ENCODE assay signal across 8 cellular contexts in the genomic region with DNA sequence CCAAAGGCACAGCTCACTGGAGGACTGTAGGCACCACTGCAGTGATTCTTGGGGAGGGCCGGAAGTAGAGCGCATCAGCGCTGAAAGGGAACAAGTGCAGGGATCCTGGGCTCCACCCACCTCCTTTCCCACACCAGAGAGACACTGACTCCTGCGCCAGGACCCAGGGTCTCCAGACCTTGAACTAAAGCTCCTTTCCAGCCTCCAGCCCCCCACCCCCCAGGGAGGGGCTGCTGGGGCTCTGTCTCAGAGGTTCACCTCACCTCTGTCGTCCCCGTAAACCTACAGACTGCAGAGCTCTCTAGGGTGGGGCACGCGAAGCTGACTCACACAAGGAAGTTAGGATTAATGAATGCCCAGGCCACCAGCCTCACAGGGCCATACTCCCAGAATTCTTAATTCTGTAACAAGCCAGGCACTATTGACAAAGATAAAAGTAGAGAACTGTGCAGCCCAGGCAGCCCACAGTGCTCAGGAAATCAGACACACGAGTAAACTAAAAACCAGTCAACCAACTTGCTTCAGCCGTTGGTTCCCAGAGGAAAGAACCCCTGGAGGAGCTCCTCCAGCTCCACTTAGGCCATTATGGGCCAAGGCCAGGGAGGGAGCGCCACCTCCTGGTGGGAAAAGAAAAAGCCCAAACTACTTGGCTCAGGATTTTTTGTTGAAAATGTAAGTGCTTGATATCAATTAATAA. TPM values are rescaled to one million over a fixed set of nuclear protein-coding genes. Genes with fewer than 3 reads are reported as not detected.
DNase-seq lines count a peak whose midpoint lies in the region; ATAC-seq, FAIRE-seq and TF ChIP-seq lines count a peak whose summit lies in the region.

No MANE protein-coding gene starts in this region.

- H3K4me3 Mint-ChIP-seq in activated CD4-positive, alpha-beta T cell treated with anti-CD3 and anti-CD28 coated beads, Interleukin-2, amount 10 ng/mL, durations not matched to agents 7 days and 5 days, result no peak overlapping the region

- WGBS in right lobe of liver (ENCODE audit: insufficient coverage, low coverage, low lambda C conversion rate, missing lambda C conversion rate), result 0% methylated on average over 3 of the region's 11 CpGs

- POLR2A ChIA-PET in activated CD4-positive, alpha-beta T cell treated with anti-CD3 and anti-CD28 coated beads, Interleukin-2, amount 10 ng/mL, durations not matched to agents 7 days and 5 days (lab: Charles Lee), result no interaction called here

- TF ChIP-seq POLR2A in GM12892 (IDR thresholded peaks at IDR 0.05; ENCODE audit: low read depth, low read length) (no peak), right lobe of liver (IDR thresholded peaks at IDR 0.05) (no peak)

- peak in 3 of 4 donors; percentile 93 to 96 (median 95) for TF ChIP-seq CTCF in right lobe of liver (IDR thresholded peaks at IDR 0.05)

- H3K27ac Mint-ChIP-seq in activated CD4-positive, alpha-beta T cell treated with anti-CD3 and anti-CD28 coated beads, Interleukin-2, amount 10 ng/mL, durations not matched to agents 7 days and 5 days, result no peak overlapping the region

- H3K36me3 Mint-ChIP-seq in activated CD4-positive, alpha-beta T cell treated with anti-CD3 and anti-CD28 coated beads, Interleukin-2, amount 10 ng/mL, durations not matched to agents 7 days and 5 days (ENCODE audit: low read depth), result no peaks in the 10 kb centered on the region

- no peak overlapping the region for H3K4me3 ChIP-seq in right lobe of liver

- H3K27me3 Mint-ChIP-seq in activated CD4-positive, alpha-beta T cell treated with anti-CD3 and anti-CD28 coated beads, Interleukin-2, amount 10 ng/mL, durations not matched to agents 7 days and 5 days, result no peaks in the 10 kb centered on the region

- H3K4me1 ChIP-seq in right lobe of liver, result peaks cover 0 to 11% (median 2%) of the 10 kb centered on the region in 4 donors

- DNase-seq in ACHN (peak; percentile 64), GM12892 (ENCODE audit: insufficient read length) (peak; percentile 48), NCI-H2196 treated with DMSO at 0.1 percent for 48 hours (lab: John Stamatoyannopoulos, UW; ENCODE audit: unreplicated experiment) (peak; percentile 53), dermis blood vessel endothelial cell (peak; percentile 88), right lobe of liver (peak in 2 of 3 donors; percentile 65 to 74)
- DNase-seq in activated CD4-positive, alpha-beta T cell treated with anti-CD3 and anti-CD28 coated beads, Interleukin-2, amount 10 ng/mL, durations not matched to agents 7 days and 5 days, result peak; percentile 61
- peak; percentile 27 for DNase-seq in stimulated activated CD8-positive, alpha-beta memory T cell treated with anti-CD3 and anti-CD28 coated beads, Interleukin-12 subunit alpha, Interleukin-12 subunit beta, amount 100 ng/mL, for 1 hour (ENCODE audit: low read depth)

- FAIRE-seq in GM12892 (lab: Jason Lieb, UNC), result peak; percentile 27

- no peaks in the 10 kb centered on the region for H3K36me3 ChIP-seq in right lobe of liver

- no peaks in the 10 kb centered on the region for H3K27me3 ChIP-seq in right lobe of liver

- ATAC-seq in right lobe of liver (peak; percentile 83 to 90 (median 86)), HG03280 (IDR thresholded peaks at IDR 0.05; ENCODE audit: unreplicated experiment) (no peak)

- H3K9me3 ChIP-seq in right lobe of liver, result no peaks in the 10 kb centered on the region

- intact Hi-C loops in right lobe of liver (cut with DNase I), result loop anchor here (5.0 to 10.0 kb wide), 2 partner anchors 94 to 346 kb away; no protein-coding TSS in a partner anchor

- peak overlapping the region in 2 of 3 donors; percentile 49 to 57 for H3K27ac ChIP-seq in right lobe of liver

- CTCF ChIA-PET in activated CD4-positive, alpha-beta T cell treated with anti-CD3 and anti-CD28 coated beads, Interleukin-2, amount 10 ng/mL, durations not matched to agents 7 days and 5 days (lab: Charles Lee), result interaction anchor here (0.6 to 2.1 kb wide), 16 partner anchors 10 to 855 kb away, joined by 3 to 8 read pairs (median 3); partner anchors contain the start of gene DYM

- H3K4me1 Mint-ChIP-seq in activated CD4-positive, alpha-beta T cell treated with anti-CD3 and anti-CD28 coated beads, Interleukin-2, amount 10 ng/mL, durations not matched to agents 7 days and 5 days, result no peaks in the 10 kb centered on the region

- H3K9me3 Mint-ChIP-seq in activated CD4-positive, alpha-beta T cell treated with anti-CD3 and anti-CD28 coated beads, Interleukin-2, amount 10 ng/mL, durations not matched to agents 7 days and 5 days, result no peaks in the 10 kb centered on the region

- in situ Hi-C loops in ACHN (cut with HindIII; ENCODE audit: low pct_ligation_motif_present, low pct_unique_long_range_greater_than_20kb, low sequenced_read_pairs), result no loop called here

RNA-seq across cellular contexts. Expression of gene ACAA2, which starts 45.1 kb away (rescaled TPM):
- polyA plus RNA-seq in GM12892 (2012; ENCODE audit: missing spikeins), result 60.1 TPM
- 10 to 100 TPM; 88.3 to 91.2 TPM for total RNA-seq in activated CD4-positive, alpha-beta T cell treated with anti-CD3 and anti-CD28 coated beads, Interleukin-2, amount 10 ng/mL, durations not matched to agents 7 days and 5 days
- total RNA-seq in dermis blood vessel endothelial cell, result 27.4 and 40.7 TPM in 2 replicates
- total RNA-seq in right lobe of liver, result 100 to 1,000 TPM; 312 to 644 (median 421) TPM

Comparison
In these comparisons a context has a peak if more than half of its experiments do, and no peak if none do; other contexts are left out.
1. DNase-seq: peak in every context shown above with its lines; median percentile 88 in dermis blood vessel endothelial cell; 70 in right lobe of liver; 64 in ACHN; 61 in activated CD4-positive, alpha-beta T cell treated with anti-CD3 and anti-CD28 coated beads, Interleukin-2, amount 10 ng/mL, durations not matched to agents 7 days and 5 days; 53 in NCI-H2196 treated with DMSO at 0.1 percent for 48 hours; 48 in GM12892; 27 in stimulated activated CD8-positive, alpha-beta memory T cell treated with anti-CD3 and anti-CD28 coated beads, Interleukin-12 subunit alpha, Interleukin-12 subunit beta, amount 100 ng/mL, for 1 hour.